Comparison of ENCODE assay signal across 2 cellular contexts in the genomic region with DNA sequence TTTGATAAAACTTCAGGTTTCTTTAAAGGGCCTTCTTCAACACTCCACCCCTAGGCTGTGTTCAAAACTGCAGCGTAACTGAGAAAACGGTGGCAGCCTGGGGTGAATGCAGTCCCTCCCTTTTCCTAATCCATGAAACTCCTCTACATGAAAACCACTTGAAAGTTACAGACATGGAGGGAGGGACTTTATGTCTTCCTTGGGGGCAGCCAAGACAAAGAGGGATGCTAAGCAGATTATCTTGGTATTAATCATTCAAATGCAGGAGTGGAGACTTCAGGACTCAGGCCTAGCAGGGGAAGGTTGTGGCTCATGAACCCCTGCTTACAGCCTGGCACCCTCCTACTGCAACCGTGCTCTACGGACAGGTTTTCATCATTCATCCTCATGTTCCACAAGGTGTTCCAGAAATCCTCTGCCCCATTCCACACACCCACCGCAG.
A peak's percentile ranks its signal among the peaks of the same experiment; 100 is the strongest.
TF ChIP-seq lines count a peak whose summit lies in the region.

No MANE protein-coding gene starts in this region.

TF ChIP-seq in HepG2, 621 proteins besides CTCF, POLR2A, EP300 and RAD21:
- no peak for TF ChIP-seq ZNF883 (CRISPR knock-in tag; IDR thresholded peaks at IDR 0.05; ENCODE audit: not compliant biosample characterization)
- TF ChIP-seq TBL1XR1 (IDR thresholded peaks at IDR 0.05; ENCODE audit: borderline replicate concordance, low read length, partially characterized antibody), result no peak
- TF ChIP-seq ZNF251 (CRISPR knock-in tag; IDR thresholded peaks at IDR 0.05), result no peak
- no peak for TF ChIP-seq EHMT2 (IDR thresholded peaks at IDR 0.05; ENCODE audit: borderline replicate concordance, low read depth, low read length)
- TF ChIP-seq HIC2 (CRISPR knock-in tag; IDR thresholded peaks at IDR 0.05; ENCODE audit: low read depth), result no peak
- no peak for TF ChIP-seq ZNF207 (IDR thresholded peaks at IDR 0.05; ENCODE audit: borderline replicate concordance)
- TF ChIP-seq ZNF329 (CRISPR knock-in tag; IDR thresholded peaks at IDR 0.05; ENCODE audit: low read depth), result no peak

TF ChIP-seq in WTC11, 78 proteins besides CTCF, POLR2A, EP300 and RAD21:
- 0 out of 2 replicates have a peak, but pooled peaks have one; percentile 22 for TF ChIP-seq SP1 (CRISPR knock-in tag; conservative IDR thresholded peaks at IDR 0.05)
- TF ChIP-seq, protein P1, sequence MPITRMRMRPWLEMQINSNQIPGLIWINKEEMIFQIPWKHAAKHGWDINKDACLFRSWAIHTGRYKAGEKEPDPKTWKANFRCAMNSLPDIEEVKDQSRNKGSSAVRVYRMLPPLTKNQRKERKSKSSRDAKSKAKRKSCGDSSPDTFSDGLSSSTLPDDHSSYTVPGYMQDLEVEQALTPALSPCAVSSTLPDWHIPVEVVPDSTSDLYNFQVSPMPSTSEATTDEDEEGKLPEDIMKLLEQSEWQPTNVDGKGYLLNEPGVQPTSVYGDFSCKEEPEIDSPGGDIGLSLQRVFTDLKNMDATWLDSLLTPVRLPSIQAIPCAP (CRISPR knock-in tag; IDR thresholded peaks at IDR 0.05), result no peak
